18 cellular contexts compared by ENCODE assay signal in genomic region chr1:3542635-3543034, GRCh38.
A peak's percentile ranks its signal among the peaks of the same experiment; 100 is the strongest.
DNase-seq lines count a peak whose midpoint lies in the region; ATAC-seq, FAIRE-seq and TF ChIP-seq lines count a peak whose summit lies in the region.
"Had no signal": no experiment of that assay in that cellular context is flagged by ENCODE, and none has a peak within 500 bp of the region (broad histone marks: within the 10 kb centered on the region; RNA-seq: fewer than 3 reads in every experiment).

No MANE protein-coding gene starts in this region.

- H4K5ac ChIP-seq in H1 (ENCODE audit: insufficient read length, low read depth, low read length) = no peak overlapping the region

- POLR2A ChIA-PET in HepG2 (lab: Yijun Ruan, JAX) = no interaction called here
- POLR2A ChIA-PET in H1 (lab: Charles Lee; ENCODE audit: partially characterized antibody) = interaction anchor here (1.3 kb wide), 1 partner anchor 16 kb away, joined by 3 read pairs; no protein-coding TSS in a partner anchor

- H3K79me2 ChIP-seq in HepG2 (ENCODE audit: insufficient read depth, low read length) = no peaks in the 10 kb centered on the region
- no peaks in the 10 kb centered on the region for H3K79me2 ChIP-seq in H1 (ENCODE audit: control insufficient read depth in 1 of 2, insufficient read depth in 2 of 2, low read length in 2 of 2)

- H2AK5ac ChIP-seq in H1 (ENCODE audit: low read depth, low read length) = no peak overlapping the region
- H2AK5ac ChIP-seq in neuronal stem cell (ENCODE audit: low read depth, low read length) = peak overlapping the region; percentile 43

- H2BK20ac ChIP-seq in H1 (ENCODE audit: low read length) = no peak overlapping the region

- H3K23me2 ChIP-seq in H1 (ENCODE audit: low read depth, low read length) = no peaks in the 10 kb centered on the region

- H3K4me2 ChIP-seq in HepG2 (ENCODE audit: low read depth, low read length) (no peak overlapping the region), H1 (ENCODE audit: insufficient read depth in 1 of 2, low read depth in 2 of 2, low read length in 2 of 2) (no peak overlapping the region), neuronal stem cell (ENCODE audit: insufficient read depth, low read length, poor library complexity, severe bottlenecking) (no peak overlapping the region)

- DNase-seq in HepG2 (ENCODE audit: low spot score) = no peak
- DNase-seq in right lobe of liver = no peak
- no peak for DNase-seq in H1 (ENCODE audit: low read depth in 1 of 2, low spot score in 2 of 2)
- no peak for DNase-seq in neuronal stem cell (ENCODE audit: low spot score)
- DNase-seq in aorta = no peak
- DNase-seq in MV-4-11 (lab: John Stamatoyannopoulos, UW) = no peak
- DNase-seq: activated CD4-positive, CD25-positive, alpha-beta regulatory T cell; activated CD8-positive, alpha-beta memory T cell treated with anti-CD3 and anti-CD28 coated beads for 24 hours; CD4-positive, CD25-positive, alpha-beta regulatory T cell; DMS79 treated with DMSO at 0.1 percent for 48 hours; effector memory CD4-positive, alpha-beta T cell; left lung; NCI-H446; SHP77; stimulated activated CD4-positive, alpha-beta T cell treated with anti-CD3 and anti-CD28 coated beads, Interleukin-15, amount 100 ng/mL, for 24 hours; stimulated activated naive B cell treated with anti-CD40 and anti-IgM and Interleukin-4, amounts not matched to agents 10 μg/mL and 1 μg/mL and 100 μg/mL, for 72 hours had no signal

- TF ChIP-seq RAD21 in HepG2 (CRISPR knock-in tag; IDR thresholded peaks at IDR 0.05) = no peak
- no peak for TF ChIP-seq RAD21 in H1 (IDR thresholded peaks at IDR 0.05 in 1 of 2, conservative IDR thresholded peaks at IDR 0.05 in 1 of 2; ENCODE audit: low read depth in 2 of 2, low read length in 2 of 2)

- H3K9me3 ChIP-seq in HepG2 (ENCODE audit: low read length) (no peaks in the 10 kb centered on the region), right lobe of liver (no peaks in the 10 kb centered on the region), H1 (ENCODE audit: insufficient read depth in 2 of 2, low read depth in 1 of 2, low read length in 1 of 2) (no peaks in the 10 kb centered on the region), neuronal stem cell (replicated peaks in 1 of 2; ENCODE audit: control insufficient read depth in 2 of 2, insufficient read depth in 1 of 2, low read depth in 1 of 2, low read length in 2 of 2) (no peaks in the 10 kb centered on the region), aorta (ENCODE audit: control insufficient read depth, low read length) (no peaks in the 10 kb centered on the region)
- H3K9me3 ChIP-seq: left lung had no signal

- no peak overlapping the region for H3K18ac ChIP-seq in H1 (ENCODE audit: extremely low read depth, low read length)
- peak overlapping the region; percentile 74 for H3K18ac ChIP-seq in neuronal stem cell (ENCODE audit: low read length)

- H3K14ac ChIP-seq in H1 (ENCODE audit: insufficient read length) (no peak overlapping the region), neuronal stem cell (ENCODE audit: low read length) (no peak overlapping the region)

- H3K27me3 ChIP-seq in HepG2 (ENCODE audit: control insufficient read depth in 1 of 2, insufficient read depth in 2 of 2, low read length in 2 of 2) (peaks cover 23 to 44% of the 10 kb centered on the region in 2 experiments; a peak in 4 of 5 replicates), right lobe of liver (no peaks in the 10 kb centered on the region), H1 (replicated peaks in 1 of 4; ENCODE audit: control insufficient read depth in 3 of 4, extremely low read depth in 1 of 4, insufficient read depth in 3 of 4, low read length in 3 of 4) (peaks cover 0 to 6% (median 0%) of the 10 kb centered on the region in 4 experiments; a peak in 1 of 7 replicates), neuronal stem cell (ENCODE audit: control insufficient read depth in 3 of 3, insufficient read depth in 3 of 3, low read depth in 1 of 3, low read length in 3 of 3) (no peaks in the 10 kb centered on the region), aorta (ENCODE audit: control insufficient read depth in 1 of 2, insufficient read depth in 2 of 2, low read length in 1 of 2) (no peaks in the 10 kb centered on the region)
- H3K27me3 ChIP-seq: left lung had no signal

- H3K4ac ChIP-seq in H1 (replicated peaks; ENCODE audit: insufficient read length, low read depth, low read length) (peak overlapping the region; percentile 78), neuronal stem cell (ENCODE audit: low read length) (no peak overlapping the region)

- H2BK120ac ChIP-seq in H1 (replicated peaks; ENCODE audit: low read depth, low read length) (no peak overlapping the region), neuronal stem cell (ENCODE audit: low read depth, low read length) (no peak overlapping the region)

- no peak for FAIRE-seq in HepG2 (lab: Jason Lieb, UNC)
- no peak for FAIRE-seq in H1 (lab: Jason Lieb, UNC)

- H2BK15ac ChIP-seq in H1 (ENCODE audit: low read length) = no peak overlapping the region
- no peak overlapping the region for H2BK15ac ChIP-seq in neuronal stem cell (ENCODE audit: low read length)

- H2BK12ac ChIP-seq in H1 (ENCODE audit: low read depth, low read length) = no peak overlapping the region
- no peak overlapping the region for H2BK12ac ChIP-seq in neuronal stem cell (ENCODE audit: low read length)

- in situ Hi-C loops in HepG2 (cut with HindIII; ENCODE audit: extremely low pct_ligation_motif_present, low pct_unique_long_range_greater_than_20kb) = no loop called here

- no peak for ATAC-seq in HepG2
- no peak for ATAC-seq in right lobe of liver
- peak; percentile 0 for ATAC-seq in aorta (ENCODE audit: low FRiP score)
- ATAC-seq in HG03135 (IDR thresholded peaks at IDR 0.05; ENCODE audit: unreplicated experiment) = no peak
- no peak for ATAC-seq in HG02970 (IDR thresholded peaks at IDR 0.05; ENCODE audit: low FRiP score, unreplicated experiment)

- TF ChIP-seq EP300 in HepG2 (IDR thresholded peaks at IDR 0.05; ENCODE audit: low read depth in 2 of 2, low read length in 2 of 2) (no peak), HepG2 (CRISPR knock-in tag; IDR thresholded peaks at IDR 0.05; ENCODE audit: borderline replicate concordance) (no peak), H1 (IDR thresholded peaks at IDR 0.05; ENCODE audit: borderline replicate concordance in 1 of 2, low read depth in 2 of 2, low read length in 2 of 2) (no peak)

- WGBS in HepG2 (ENCODE audit: low lambda C conversion rate) = 44% methylated on average over 7 of the region's 11 CpGs
- WGBS in right lobe of liver (ENCODE audit: insufficient coverage, low coverage, low lambda C conversion rate, missing lambda C conversion rate) = 68% methylated on average over 5 of the region's 11 CpGs
- 85% methylated on average over 9 of the region's 11 CpGs; no CpG with 5 or more reads in 1 of the 2 experiments for WGBS in H1 (ENCODE audit: extremely low coverage in 1 of 2, insufficient coverage in 1 of 2, insufficient read length in 1 of 2, insufficient replicate concordance in 2 of 2, low coverage in 1 of 2, low lambda C conversion rate in 2 of 2, missing lambda C conversion rate in 1 of 2), 2 experiments
- WGBS in neuronal stem cell (ENCODE audit: extremely low coverage in 2 of 2, insufficient read length in 2 of 2, insufficient replicate concordance in 1 of 2), 2 donors = no CpG with 5 or more reads among the region's 11 CpGs
- WGBS in aorta, 2 donors = 10 to 17% methylated on average over 11 of the region's 11 CpGs

- H3K4me1 ChIP-seq in HepG2 (ENCODE audit: insufficient read depth, low read length) (no peaks in the 10 kb centered on the region), right lobe of liver (no peaks in the 10 kb centered on the region), H1 (replicated peaks in 1 of 4; ENCODE audit: control insufficient read depth in 3 of 4, insufficient read depth in 4 of 4, low read length in 3 of 4) (peaks cover 0 to 15% (median 3%) of the 10 kb centered on the region in 4 experiments; a peak in 5 of 7 replicates), neuronal stem cell (ENCODE audit: control insufficient read depth in 2 of 2, insufficient read depth in 1 of 2, low read depth in 1 of 2, low read length in 2 of 2) (peaks cover 20 to 33% of the 10 kb centered on the region in 2 donors), aorta (ENCODE audit: control insufficient read depth in 1 of 2, insufficient read depth in 2 of 2, low read length in 2 of 2) (no peaks in the 10 kb centered on the region)

- H4K20me1 ChIP-seq in HepG2 (ENCODE audit: insufficient read depth, low read length) (peaks cover 6% of the 10 kb centered on the region; the same call in 1 of the 2 replicates), H1 (replicated peaks in 1 of 2; ENCODE audit: control insufficient read depth in 1 of 2, insufficient read depth in 2 of 2, low read length in 2 of 2) (peaks cover 5 to 9% of the 10 kb centered on the region in 2 experiments)

- no TSS peak for BruUV-seq in HepG2 (replicated peaks; lab: Mats Ljungman, UMichigan)

- H4K8ac ChIP-seq in H1 (ENCODE audit: extremely low read depth, insufficient read depth, low read length) (peak overlapping the region; percentile 90), neuronal stem cell (ENCODE audit: low read depth, low read length) (no peak overlapping the region)

- no peak overlapping the region for H3K56ac ChIP-seq in H1 (replicated peaks; ENCODE audit: insufficient read length, low read depth, low read length)

- H4K91ac ChIP-seq in H1 (replicated peaks; ENCODE audit: insufficient read length, low read length) (no peak overlapping the region), neuronal stem cell (ENCODE audit: low read depth, low read length, poor library complexity) (no peak overlapping the region)

- no peak overlapping the region for H3K27ac ChIP-seq in HepG2 (ENCODE audit: extremely low read length, insufficient read depth, low read length)
- H3K27ac ChIP-seq in right lobe of liver = peak overlapping the region in 1 of 3 donors; percentile 33
- no peak overlapping the region for H3K27ac ChIP-seq in H1 (ENCODE audit: low read depth, low read length)
- H3K27ac ChIP-seq in neuronal stem cell (replicated peaks; ENCODE audit: low read length) = no peak overlapping the region
- peak overlapping the region; percentile 58 to 96 for H3K27ac ChIP-seq in aorta (ENCODE audit: low read depth in 1 of 2, low read length in 2 of 2)

- H3K36me3 ChIP-seq in HepG2 (replicated peaks in 1 of 2; ENCODE audit: control insufficient read depth in 1 of 2, insufficient read depth in 2 of 2, low read length in 2 of 2) = no peaks in the 10 kb centered on the region
- no peaks in the 10 kb centered on the region for H3K36me3 ChIP-seq in right lobe of liver
- H3K36me3 ChIP-seq in H1 (ENCODE audit: control insufficient read depth in 2 of 4, insufficient read depth in 4 of 4, low read length in 3 of 4) = no peaks in the 10 kb centered on the region
- no peaks in the 10 kb centered on the region for H3K36me3 ChIP-seq in neuronal stem cell (replicated peaks in 1 of 2; ENCODE audit: control insufficient read depth in 2 of 2, insufficient read depth in 2 of 2, low read length in 2 of 2)
- no peaks in the 10 kb centered on the region for H3K36me3 ChIP-seq in aorta (ENCODE audit: control insufficient read depth in 1 of 2, insufficient read depth in 2 of 2, low read length in 1 of 2)
- H3K36me3 ChIP-seq: left lung had no signal

- H3K9ac ChIP-seq in HepG2 (ENCODE audit: insufficient read depth, low read depth, low read length) = no peak overlapping the region
- H3K9ac ChIP-seq in H1 (replicated peaks in 1 of 4; ENCODE audit: extremely low read depth in 1 of 4, low read depth in 3 of 4, low read length in 3 of 4) = no peak overlapping the region
- peak overlapping the region; percentile 30 for H3K9ac ChIP-seq in neuronal stem cell (ENCODE audit: low read depth, low read length, poor library complexity)

- H3K23ac ChIP-seq in H1 (ENCODE audit: insufficient read length) (no peak overlapping the region), neuronal stem cell (ENCODE audit: low read depth, low read length, poor library complexity) (peak overlapping the region; percentile 65)

- no peaks in the 10 kb centered on the region for H3K79me1 ChIP-seq in H1 (ENCODE audit: low read depth, low read length)
- H3K79me1 ChIP-seq in neuronal stem cell (ENCODE audit: low read depth, low read length) = peaks cover 17% of the 10 kb centered on the region

- TF ChIP-seq CTCF in HepG2 (CRISPR knock-in tag; IDR thresholded peaks at IDR 0.05) (no peak), right lobe of liver (IDR thresholded peaks at IDR 0.05) (no peak), H1 (IDR thresholded peaks at IDR 0.05; ENCODE audit: control extremely low read depth in 1 of 3, insufficient read depth in 1 of 3, low read depth in 1 of 3, low read length in 3 of 3) (no peak)

- H2BK5ac ChIP-seq in H1 (ENCODE audit: low read depth, low read length) (no peak overlapping the region), neuronal stem cell (ENCODE audit: low read length) (no peak overlapping the region)

- intact Hi-C loops in HepG2 (cut with micrococcal nuclease; ENCODE audit: unreplicated experiment) (no loop called here), right lobe of liver (cut with DNase I) (no loop called here), aorta (cut with DNase I) (no loop called here)

- CTCF ChIA-PET in HepG2 (lab: Yijun Ruan, JAX; ENCODE audit: low intra/inter-chr PET ratio, low total read pairs) = no interaction called here
- CTCF ChIA-PET in H1 (lab: Charles Lee; ENCODE audit: partially characterized antibody) = interaction anchor here (0.8 to 2.5 kb wide), 13 partner anchors 9 to 90 kb away, joined by 3 to 10 read pairs (median 4); no protein-coding TSS in a partner anchor

- no peak overlapping the region for H3K4me3 ChIP-seq in HepG2 (replicated peaks in 1 of 3; ENCODE audit: insufficient read depth in 1 of 3, low read depth in 2 of 3, low read length in 3 of 3)
- H3K4me3 ChIP-seq in right lobe of liver = no peak overlapping the region
- no peak overlapping the region for H3K4me3 ChIP-seq in H1 (ENCODE audit: extremely low read depth in 1 of 4, insufficient read depth in 2 of 4, low read depth in 3 of 4, low read length in 4 of 4)
- no peak overlapping the region for H3K4me3 ChIP-seq in neuronal stem cell (ENCODE audit: low read length in 2 of 2)
- no peak overlapping the region for H3K4me3 ChIP-seq in aorta (ENCODE audit: low read length in 2 of 2)
- H3K4me3 ChIP-seq: left lung had no signal

- H2AFZ ChIP-seq in HepG2 (ENCODE audit: low read length) = no peak overlapping the region
- no peak overlapping the region for H2AFZ ChIP-seq in H1 (ENCODE audit: low read length)
- H2AFZ ChIP-seq in neuronal stem cell (ENCODE audit: low read length) = no peak overlapping the region

- TF ChIP-seq POLR2A in HepG2 (IDR thresholded peaks at IDR 0.05; ENCODE audit: insufficient read depth in 1 of 2, low read depth in 2 of 2, low read length in 2 of 2) (no peak), right lobe of liver (IDR thresholded peaks at IDR 0.05) (no peak), H1 (IDR thresholded peaks at IDR 0.05; ENCODE audit: control extremely low read depth in 1 of 2, low read depth in 2 of 2, low read length in 2 of 2) (no peak)

Comparison
In these comparisons a context has a peak if more than half of its experiments do, and no peak if none do; other contexts are left out.
1. H3K27ac ChIP-seq: peak in aorta (2 of 2); none in HepG2 (single experiment), H1 (single experiment) and neuronal stem cell (single experiment).